ENCODE assay signal across 8 cellular contexts in the genomic region with DNA sequence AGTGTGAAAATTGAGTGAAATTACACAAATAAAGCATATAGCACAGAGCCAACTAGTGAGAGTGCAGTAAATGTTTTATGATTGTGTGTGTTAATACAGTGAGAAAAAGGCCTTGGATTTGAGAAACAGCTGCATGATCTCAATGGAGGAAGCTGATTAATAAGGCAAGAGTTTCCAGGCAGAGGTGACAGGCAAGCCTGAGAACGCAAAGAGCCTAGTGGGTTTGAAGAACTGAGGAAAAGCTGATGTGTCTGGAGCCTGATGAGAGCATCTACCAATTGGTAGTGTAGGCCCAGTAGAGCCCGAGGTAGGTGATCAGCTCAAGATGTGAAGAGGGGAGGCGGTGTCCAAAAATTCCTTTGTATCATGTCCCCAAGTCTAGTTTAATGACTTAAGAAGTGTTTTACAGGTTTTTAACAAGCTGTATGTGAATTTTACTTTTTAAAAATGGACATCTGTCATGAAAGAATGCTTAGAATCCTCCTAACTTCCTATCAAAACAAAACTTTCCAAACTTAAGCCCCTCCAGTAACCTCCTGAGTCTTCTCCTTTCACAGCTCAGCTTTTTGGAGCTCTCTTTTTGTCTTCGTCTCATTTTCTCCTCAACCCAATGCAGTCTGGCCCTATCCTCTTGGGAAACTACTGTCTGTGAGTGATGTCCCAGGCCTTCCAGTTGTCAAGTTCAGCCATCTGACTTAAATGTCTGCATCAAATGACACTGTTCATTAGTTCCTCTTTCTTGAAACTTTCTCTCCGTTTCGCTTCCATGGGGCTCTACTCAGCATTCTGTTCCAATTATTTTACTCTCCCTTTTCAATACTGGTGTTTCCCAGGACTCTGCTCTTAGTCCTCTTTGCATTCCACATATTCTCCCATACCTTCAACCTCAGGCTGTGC. TPM values are rescaled to one million over a fixed set of nuclear protein-coding genes. Genes with fewer than 3 reads are reported as not detected.
DNase-seq lines count a peak whose midpoint lies in the region; ATAC-seq and TF ChIP-seq lines count a peak whose summit lies in the region.

No MANE protein-coding gene starts in this region.

- POLR2A ChIA-PET in Panc1 (lab: Charles Lee) = no interaction called here

- no peaks in the 10 kb centered on the region for H3K27me3 ChIP-seq in Panc1 (ENCODE audit: control insufficient read depth, insufficient read depth, low read length)
- no peaks in the 10 kb centered on the region for H3K27me3 ChIP-seq in hepatocyte
- no peaks in the 10 kb centered on the region for H3K27me3 ChIP-seq in suprapubic skin

- H3K9me3 Mint-ChIP-seq in activated T-cell treated with anti-CD3 and anti-CD28 coated beads, Interleukin-2, amount 50 U/mL, for 72 hours = no peaks in the 10 kb centered on the region

- H3K9me2 ChIP-seq in hepatocyte (replicated peaks; ENCODE audit: insufficient read depth) = no peaks in the 10 kb centered on the region

- no peak for ATAC-seq in activated T-cell treated with anti-CD3 and anti-CD28 coated beads, Interleukin-2, amount 50 U/mL, for 72 hours (replicated peaks in 1 of 2)
- no peak for ATAC-seq in Panc1
- no peak for ATAC-seq in HG03139 (IDR thresholded peaks at IDR 0.05; ENCODE audit: unreplicated experiment)
- no peak for ATAC-seq in HG02970 (IDR thresholded peaks at IDR 0.05; ENCODE audit: low FRiP score, unreplicated experiment)
- no peak for ATAC-seq in activated CD4-positive, CD25-positive, alpha-beta regulatory T cell treated with anti-CD3 and anti-CD28 coated beads, Interleukin-2, amount 50 U/mL, for 24 hours

- TF ChIP-seq CTCF in Panc1 (IDR thresholded peaks at IDR 0.05) (no peak), hepatocyte (IDR thresholded peaks at IDR 0.05; ENCODE audit: poor library complexity) (no peak), suprapubic skin (IDR thresholded peaks at IDR 0.05) (no peak)

- peaks cover 5% of the 10 kb centered on the region for H3K27me3 Mint-ChIP-seq in activated T-cell treated with anti-CD3 and anti-CD28 coated beads, Interleukin-2, amount 50 U/mL, for 72 hours (ENCODE audit: low read depth)

- 60% methylated on average over 6 of the region's 6 CpGs for WGBS in hepatocyte (ENCODE audit: low lambda C conversion rate, missing lambda C conversion rate)
- 43% methylated on average over 6 of the region's 6 CpGs for WGBS in suprapubic skin

- DNase-seq in activated T-cell treated with anti-CD3 and anti-CD28 coated beads, Interleukin-2, amount 50 U/mL, for 72 hours = peak; percentile 2 to 11
- DNase-seq in activated T-cell treated with anti-CD3 and anti-CD28 coated beads for 4 hours (no peak), Panc1 (ENCODE audit: low read depth, low spot score) (no peak), hepatocyte (ENCODE audit: low spot score) (peak; percentile 6), suprapubic skin (ENCODE audit: low spot score in 2 of 2) (no peak)

- H3K36me3 Mint-ChIP-seq in activated T-cell treated with anti-CD3 and anti-CD28 coated beads, Interleukin-2, amount 50 U/mL, for 72 hours (ENCODE audit: insufficient read depth in 2 of 2) = peaks cover 0 to 3% of the 10 kb centered on the region in 2 donors

- H4K20me1 ChIP-seq in hepatocyte (ENCODE audit: insufficient read depth, poor library complexity, severe bottlenecking) = peaks cover 15% of the 10 kb centered on the region

- intact Hi-C loops in Panc1 (cut with micrococcal nuclease; ENCODE audit: unreplicated experiment) = no loop called here

- H2AFZ ChIP-seq in hepatocyte = peak overlapping the region; percentile 74

- H3K4me3 Mint-ChIP-seq in activated T-cell treated with anti-CD3 and anti-CD28 coated beads, Interleukin-2, amount 50 U/mL, for 72 hours = no peak overlapping the region

- peaks cover 78% of the 10 kb centered on the region for H3K79me2 ChIP-seq in hepatocyte

- H3K27ac Mint-ChIP-seq in activated T-cell treated with anti-CD3 and anti-CD28 coated beads, Interleukin-2, amount 50 U/mL, for 72 hours = no peak overlapping the region

- H3K4me1 ChIP-seq in Panc1 (ENCODE audit: control insufficient read depth, insufficient read depth, low read length) (peaks cover 46% of the 10 kb centered on the region), hepatocyte (ENCODE audit: insufficient read depth) (peaks cover 12% of the 10 kb centered on the region), suprapubic skin (peaks cover 47% of the 10 kb centered on the region)

- peak overlapping the region; percentile 87 for H3K4me2 ChIP-seq in hepatocyte

- H3K4me3 ChIP-seq in Panc1 (ENCODE audit: low read depth in 2 of 2, low read length in 2 of 2) = peak overlapping the region; percentile 80 to 90
- H3K4me3 ChIP-seq in hepatocyte = peak overlapping the region; percentile 62
- peak overlapping the region; percentile 72 for H3K4me3 ChIP-seq in suprapubic skin

- TSS peak; percentile 61 for BruUV-seq in Panc1 (replicated peaks; lab: Mats Ljungman, UMichigan)

- peaks cover 5% of the 10 kb centered on the region for H3K36me3 ChIP-seq in Panc1 (ENCODE audit: control insufficient read depth, insufficient read depth, low read length)
- no peaks in the 10 kb centered on the region for H3K36me3 ChIP-seq in hepatocyte (replicated peaks; ENCODE audit: insufficient read depth, low read depth)
- no peaks in the 10 kb centered on the region for H3K36me3 ChIP-seq in suprapubic skin

- peaks cover 20% of the 10 kb centered on the region for H3K4me1 Mint-ChIP-seq in activated T-cell treated with anti-CD3 and anti-CD28 coated beads, Interleukin-2, amount 50 U/mL, for 72 hours (ENCODE audit: low read depth)

- no peak for TF ChIP-seq EP300 in suprapubic skin (IDR thresholded peaks at IDR 0.05)

- in situ Hi-C loops in Panc1 (cut with HindIII; ENCODE audit: low pct_unique_long_range_greater_than_20kb, low sequenced_read_pairs) = no loop called here

- TF ChIP-seq POLR2A in suprapubic skin (IDR thresholded peaks at IDR 0.05) = no peak

- CTCF ChIA-PET in Panc1 (lab: Charles Lee) = interaction anchor here (0.5 kb wide), 1 partner anchor 142 kb away, joined by 3 read pairs; no protein-coding TSS in a partner anchor

- H3K27ac ChIP-seq in Panc1 (ENCODE audit: low read length) (peak overlapping the region; percentile 91), hepatocyte (peak overlapping the region; percentile 74), suprapubic skin (no peak overlapping the region)

- H3K9me3 ChIP-seq in Panc1 (ENCODE audit: control insufficient read depth, insufficient read depth, low read depth, low read length) (no peaks in the 10 kb centered on the region), hepatocyte (ENCODE audit: low read depth) (no peaks in the 10 kb centered on the region), suprapubic skin (no peaks in the 10 kb centered on the region)

RNA-seq across cellular contexts. Expression of a gene that starts 1.2 kb away (rescaled TPM):
- total RNA-seq in activated T-cell treated with anti-CD3 and anti-CD28 coated beads, Interleukin-2, amount 50 U/mL, for 72 hours = 10 to 100 TPM; 26.6 to 38.3 TPM
- total RNA-seq in Panc1 (2021; ENCODE audit: unreplicated experiment) (37.0 TPM), hepatocyte (19.9 and 20.8 TPM in 2 replicates), suprapubic skin (10 to 100 TPM; 12.3 to 18.6 (median 16.3) TPM)
- polyA plus RNA-seq in Panc1 (2012; ENCODE audit: insufficient read length) = 17.9 TPM
- 13.9 and 26.9 TPM in 2 replicates for polyA plus RNA-seq in hepatocyte

RNA-seq across cellular contexts. Expression of a gene that starts 1.9 kb away (rescaled TPM):
- total RNA-seq in activated T-cell treated with anti-CD3 and anti-CD28 coated beads, Interleukin-2, amount 50 U/mL, for 72 hours = 1 to 10 TPM; 2.6 to 3.3 TPM
- total RNA-seq in Panc1 (2021; ENCODE audit: unreplicated experiment) (63.9 TPM), hepatocyte (14.1 and 15.8 TPM in 2 replicates), suprapubic skin (10 to 100 TPM in 1 of 4 donors, 1 to 10 TPM in 3; 5.9 to 10.9 (median 6.2) TPM)
- polyA plus RNA-seq in Panc1 (2012; ENCODE audit: insufficient read length) = 41.9 TPM
- polyA plus RNA-seq in hepatocyte = 23.2 and 24.6 TPM in 2 replicates

Comparison
In these comparisons a context has a peak if more than half of its experiments do, and no peak if none do; other contexts are left out.
1. DNase-seq: peak in activated T-cell treated with anti-CD3 and anti-CD28 coated beads, Interleukin-2, amount 50 U/mL, for 72 hours (2 of 2) and hepatocyte (single experiment); none in activated T-cell treated with anti-CD3 and anti-CD28 coated beads for 4 hours (single experiment), Panc1 (single experiment) and suprapubic skin (0 of 2).
2. Peak in every context shown above with its lines, with median percentiles within 50 percentile points of each other: H3K4me3 ChIP-seq.